2 cellular contexts compared by ENCODE assay signal in the genomic region with DNA sequence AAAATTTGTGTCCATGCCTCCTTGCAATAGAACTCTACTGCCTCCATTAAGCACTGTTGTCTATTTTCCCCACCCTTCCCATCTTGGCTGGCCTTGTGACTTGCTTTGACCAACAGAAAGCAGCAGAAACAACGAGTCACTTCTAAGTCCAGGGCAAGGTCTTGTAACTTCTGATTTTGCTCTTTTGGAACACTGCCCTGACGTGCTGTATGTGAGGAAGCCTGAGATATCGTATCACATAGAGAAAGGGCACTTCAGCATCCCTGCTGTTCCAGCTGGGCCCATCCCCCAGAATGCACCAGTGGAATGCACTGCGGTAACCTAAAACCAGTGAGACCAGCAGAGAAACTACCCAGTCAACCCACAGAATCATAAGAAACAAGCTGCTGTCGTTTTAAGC.
TF ChIP-seq lines count a peak whose summit lies in the region.

No MANE protein-coding gene starts in this region.

TF ChIP-seq in A549, 52 proteins besides CTCF, POLR2A, EP300 and RAD21:
- TF ChIP-seq, protein P1, sequence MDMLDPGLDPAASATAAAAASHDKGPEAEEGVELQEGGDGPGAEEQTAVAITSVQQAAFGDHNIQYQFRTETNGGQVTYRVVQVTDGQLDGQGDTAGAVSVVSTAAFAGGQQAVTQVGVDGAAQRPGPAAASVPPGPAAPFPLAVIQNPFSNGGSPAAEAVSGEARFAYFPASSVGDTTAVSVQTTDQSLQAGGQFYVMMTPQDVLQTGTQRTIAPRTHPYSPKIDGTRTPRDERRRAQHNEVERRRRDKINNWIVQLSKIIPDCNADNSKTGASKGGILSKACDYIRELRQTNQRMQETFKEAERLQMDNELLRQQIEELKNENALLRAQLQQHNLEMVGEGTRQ (IDR thresholded peaks at IDR 0.05) = peak; percentile 20; the same call in 1 of the 2 replicates
- TF ChIP-seq CHD4 (IDR thresholded peaks at IDR 0.05; ENCODE audit: borderline replicate concordance) = no peak
TF ChIP-seq in A549: peak in this region for 1.

TF ChIP-seq in IMR-90, 13 proteins besides CTCF, POLR2A, EP300 and RAD21 (continued from another document):
- TF ChIP-seq, protein P1 (IDR thresholded peaks at IDR 0.05; ENCODE audit: low read depth, low read length) = peak; percentile 72
- no peak for TF ChIP-seq SMC3 (IDR thresholded peaks at IDR 0.05; ENCODE audit: low read depth, low read length)
